In the genomic region with DNA sequence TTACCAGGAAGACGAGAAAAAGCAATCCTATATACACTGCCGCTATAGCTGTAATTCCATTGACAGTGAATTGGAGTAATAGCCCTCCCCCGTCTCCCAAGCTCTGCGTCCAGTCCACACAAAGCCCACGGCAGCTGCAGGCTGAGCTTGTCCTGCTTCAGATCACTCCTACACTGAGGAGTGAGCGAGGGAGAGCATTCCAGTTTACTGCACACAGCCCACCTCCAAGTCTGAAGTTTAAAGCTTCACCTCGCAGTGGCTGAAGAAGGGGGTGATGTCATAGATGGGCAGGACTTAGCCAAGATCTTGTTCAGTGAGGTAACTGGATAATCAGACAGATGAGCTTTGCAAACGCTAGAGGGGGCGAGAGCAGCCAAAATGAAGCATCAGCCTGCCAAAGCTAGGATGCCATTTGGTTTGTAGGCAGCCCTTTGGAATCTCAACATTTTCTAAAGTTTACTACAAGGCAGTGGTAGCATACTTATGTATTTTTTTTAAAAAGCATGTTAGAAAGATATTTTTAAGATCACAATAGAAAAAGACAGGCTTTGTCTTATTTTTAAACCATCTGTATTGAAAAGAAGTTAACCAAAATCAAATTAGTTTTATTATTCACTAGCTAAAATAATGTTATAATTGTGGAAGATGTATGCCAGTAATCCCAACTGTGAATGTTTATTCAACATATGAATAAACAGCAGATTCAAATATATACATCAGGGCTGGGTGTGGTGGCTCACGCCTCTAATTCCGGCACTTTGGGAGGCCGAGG, we compare ENCODE assay signal across 8 cellular contexts.
DNase-seq lines count a peak whose midpoint lies in the region; ATAC-seq lines count a peak whose summit lies in the region.

A gene (minus strand): TSS at position 213 of the 772 bp plus-strand sequence. CDS start 10,106 bp downstream, outside the sequence.

- H3K27ac ChIP-seq in skin epidermis: peak within 1 kb of the TSS in 20 of 21 experiments; percentile 4 to 74 (median 52)

- no peaks in the 10 kb centered on the region for H3K27me3 ChIP-seq in NT2/D1 (ENCODE audit: insufficient read depth, insufficient read length)

- H3K9me3 ChIP-seq in NT2/D1 (ENCODE audit: insufficient read depth, low read length): no peaks in the 10 kb centered on the region

- no peaks in the 10 kb centered on the region for H3K36me3 ChIP-seq in NT2/D1 (ENCODE audit: insufficient read depth, insufficient read length, low read length)

- peak within 1 kb of the TSS; percentile 63 for H3K4me3 ChIP-seq in GM08714 (ENCODE audit: low read length)
- H3K4me3 ChIP-seq in NT2/D1 (ENCODE audit: insufficient read length, low read depth): peak within 1 kb of the TSS; percentile 59
- H3K4me3 ChIP-seq in skin epidermis: peak within 1 kb of the TSS; percentile 7 to 47 (median 28)

- no peaks in the 10 kb centered on the region for H3K4me1 ChIP-seq in NT2/D1 (ENCODE audit: insufficient read depth, insufficient read length)

- peak; percentile 99 for ATAC-seq in GM21786 (IDR thresholded peaks at IDR 0.05; ENCODE audit: unreplicated experiment)

- DNase-seq in HuH-7.5 (ENCODE audit: low spot score) (peak; percentile 47), NT2/D1 (ENCODE audit: low read depth, low spot score) (peak; percentile 76), cerebellar cortex (ENCODE audit: low spot score) (peak; percentile 99), inferior parietal cortex (ENCODE audit: extremely low spot score) (peak; percentile 92), NK-92 (lab: John Stamatoyannopoulos, UW; ENCODE audit: unreplicated experiment) (no peak)

- H3K9ac ChIP-seq in NT2/D1 (ENCODE audit: insufficient read length, low read depth): peak within 1 kb of the TSS; percentile 83
